In genomic region chr14:31164115-31164514, GRCh38 we compare ENCODE assay signal across 1 cellular context.
TF ChIP-seq lines count a peak whose summit lies in the region.

No MANE protein-coding gene starts in this region.

TF ChIP-seq in IMR-90, 13 proteins besides CTCF, POLR2A, EP300 and RAD21 (continued from another document):
- TF ChIP-seq ELK1 (IDR thresholded peaks at IDR 0.05; ENCODE audit: borderline replicate concordance, low read depth, low read length) (no peak), MXI1 (IDR thresholded peaks at IDR 0.05; ENCODE audit: borderline replicate concordance, low read depth, low read length) (no peak), SMC3 (IDR thresholded peaks at IDR 0.05; ENCODE audit: low read depth, low read length) (no peak), RCOR1 (IDR thresholded peaks at IDR 0.05; ENCODE audit: insufficient replicate concordance, low read length) (no peak), CHD1 (IDR thresholded peaks at IDR 0.05; ENCODE audit: low read depth, low read length) (no peak), RFX5 (IDR thresholded peaks at IDR 0.05; ENCODE audit: low read depth, low read length) (no peak), USF2 (IDR thresholded peaks at IDR 0.05; ENCODE audit: low read depth, low read length) (no peak), MAFK (IDR thresholded peaks at IDR 0.05; ENCODE audit: low read depth, low read length) (no peak), NFE2L2 (IDR thresholded peaks at IDR 0.05; ENCODE audit: low read depth, low read length) (no peak)
